Comparison of ENCODE assay signal across 1 cellular context in the genomic region with DNA sequence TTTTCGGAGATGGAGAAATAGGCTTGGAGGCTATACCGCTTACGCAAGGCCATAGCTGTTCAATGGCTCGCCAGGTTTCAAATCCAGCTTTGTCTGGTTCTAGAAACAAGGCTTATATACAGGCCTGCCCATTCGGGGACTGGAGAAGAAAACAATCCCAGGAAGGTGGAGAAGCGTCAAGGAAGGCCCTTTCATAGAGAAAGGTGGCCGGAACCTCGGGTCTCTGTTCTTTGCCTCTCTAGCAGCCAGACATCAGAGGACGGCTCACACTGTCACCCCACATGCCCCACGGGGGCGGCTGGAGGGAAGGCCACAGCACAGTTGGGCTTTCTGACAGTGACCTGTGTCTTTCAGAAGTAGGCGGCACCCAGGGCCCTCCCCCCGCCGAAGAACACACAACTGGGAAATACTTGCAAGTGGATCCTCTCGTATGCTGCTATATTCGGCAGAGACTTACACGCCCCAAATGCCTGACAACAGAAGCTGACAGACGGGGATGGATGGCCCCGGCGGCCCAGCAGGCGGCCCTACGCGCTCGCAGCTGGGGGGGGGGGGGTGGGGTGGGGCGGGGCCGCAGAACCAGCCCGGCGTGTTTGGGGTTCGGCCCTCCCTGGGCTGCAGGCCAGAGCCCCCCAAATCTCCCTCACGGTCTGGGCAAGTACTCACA.
TF ChIP-seq lines count a peak whose summit lies in the region.

No MANE protein-coding gene starts in this region.

TF ChIP-seq in HepG2, 621 proteins besides CTCF, POLR2A, EP300 and RAD21 (continued from another document):
- TF ChIP-seq, protein P1, sequence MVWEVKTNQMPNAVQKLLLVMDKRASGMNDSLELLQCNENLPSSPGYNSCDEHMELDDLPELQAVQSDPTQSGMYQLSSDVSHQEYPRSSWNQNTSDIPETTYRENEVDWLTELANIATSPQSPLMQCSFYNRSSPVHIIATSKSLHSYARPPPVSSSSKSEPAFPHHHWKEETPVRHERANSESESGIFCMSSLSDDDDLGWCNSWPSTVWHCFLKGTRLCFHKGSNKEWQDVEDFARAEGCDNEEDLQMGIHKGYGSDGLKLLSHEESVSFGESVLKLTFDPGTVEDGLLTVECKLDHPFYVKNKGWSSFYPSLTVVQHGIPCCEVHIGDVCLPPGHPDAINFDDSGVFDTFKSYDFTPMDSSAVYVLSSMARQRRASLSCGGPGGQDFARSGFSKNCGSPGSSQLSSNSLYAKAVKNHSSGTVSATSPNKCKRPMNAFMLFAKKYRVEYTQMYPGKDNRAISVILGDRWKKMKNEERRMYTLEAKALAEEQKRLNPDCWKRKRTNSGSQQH (CRISPR knock-in tag; IDR thresholded peaks at IDR 0.05; ENCODE audit: low read depth), result peak; percentile 11; the same call in 1 of the 2 replicates
- TF ChIP-seq ZFX (CRISPR knock-in tag; IDR thresholded peaks at IDR 0.05; ENCODE audit: low read depth) (peak; percentile 7; the same call in 1 of the 2 replicates), ZNF317 (CRISPR knock-in tag; IDR thresholded peaks at IDR 0.05) (0 out of 2 replicates have a peak, but pooled peaks have one; percentile 4), KDM6A (CRISPR knock-in tag; IDR thresholded peaks at IDR 0.05; ENCODE audit: low read depth) (no peak), CEBPG (CRISPR knock-in tag; IDR thresholded peaks at IDR 0.05) (0 out of 2 replicates have a peak, but pooled peaks have one; percentile 36), YY1 (IDR thresholded peaks at IDR 0.05; ENCODE audit: insufficient read depth, insufficient replicate concordance, low read depth, low read length) (no peak), ZFP82 (CRISPR knock-in tag; IDR thresholded peaks at IDR 0.05; ENCODE audit: borderline replicate concordance) (no peak), ZNF232 (CRISPR knock-in tag; IDR thresholded peaks at IDR 0.05; ENCODE audit: borderline replicate concordance) (no peak), FLYWCH1 (CRISPR knock-in tag; IDR thresholded peaks at IDR 0.05) (no peak), SIN3A (IDR thresholded peaks at IDR 0.05; ENCODE audit: borderline replicate concordance, low read depth, low read length) (0 out of 2 replicates have a peak, but pooled peaks have one; percentile 22), ATF7 (IDR thresholded peaks at IDR 0.05) (no peak), ATF7 (CRISPR knock-in tag; IDR thresholded peaks at IDR 0.05) (no peak), ZKSCAN5 (CRISPR knock-in tag; IDR thresholded peaks at IDR 0.05) (no peak), KMT2B (CRISPR knock-in tag; IDR thresholded peaks at IDR 0.05) (no peak; the same call in 1 of the 2 replicates), NFE2L2 (IDR thresholded peaks at IDR 0.05; ENCODE audit: low read length) (no peak), ELF3 (CRISPR knock-in tag; IDR thresholded peaks at IDR 0.05) (no peak), ZNF547 (CRISPR knock-in tag; IDR thresholded peaks at IDR 0.05) (no peak), NFYC (CRISPR knock-in tag; IDR thresholded peaks at IDR 0.05) (no peak), ZNF564 (CRISPR knock-in tag; IDR thresholded peaks at IDR 0.05) (no peak), ZNF331 (CRISPR knock-in tag; IDR thresholded peaks at IDR 0.05) (0 out of 2 replicates have a peak, but pooled peaks have one; percentile 6), SMYD3 (CRISPR knock-in tag; IDR thresholded peaks at IDR 0.05) (no peak), ZNF264 (CRISPR knock-in tag; IDR thresholded peaks at IDR 0.05) (no peak), JDP2 (CRISPR knock-in tag; IDR thresholded peaks at IDR 0.05; ENCODE audit: borderline replicate concordance) (no peak), ZNF605 (CRISPR knock-in tag; IDR thresholded peaks at IDR 0.05) (no peak), KLF6 (CRISPR knock-in tag; IDR thresholded peaks at IDR 0.05) (no peak), FOXP1 (IDR thresholded peaks at IDR 0.05) (no peak), FOXP1 (CRISPR knock-in tag; IDR thresholded peaks at IDR 0.05) (no peak), ZIK1 (CRISPR knock-in tag; IDR thresholded peaks at IDR 0.05; ENCODE audit: borderline replicate concordance, low read depth) (no peak), ATAD3A (CRISPR knock-in tag; IDR thresholded peaks at IDR 0.05) (no peak), SAFB2 (CRISPR knock-in tag; IDR thresholded peaks at IDR 0.05; ENCODE audit: borderline replicate concordance, low read depth) (no peak), ZNF572 (CRISPR knock-in tag; IDR thresholded peaks at IDR 0.05) (no peak), ZNF619 (CRISPR knock-in tag; IDR thresholded peaks at IDR 0.05) (no peak), TAF1 (CRISPR knock-in tag; IDR thresholded peaks at IDR 0.05) (0 out of 2 replicates have a peak, but pooled peaks have one; percentile 19)
- TF ChIP-seq, protein P2, sequence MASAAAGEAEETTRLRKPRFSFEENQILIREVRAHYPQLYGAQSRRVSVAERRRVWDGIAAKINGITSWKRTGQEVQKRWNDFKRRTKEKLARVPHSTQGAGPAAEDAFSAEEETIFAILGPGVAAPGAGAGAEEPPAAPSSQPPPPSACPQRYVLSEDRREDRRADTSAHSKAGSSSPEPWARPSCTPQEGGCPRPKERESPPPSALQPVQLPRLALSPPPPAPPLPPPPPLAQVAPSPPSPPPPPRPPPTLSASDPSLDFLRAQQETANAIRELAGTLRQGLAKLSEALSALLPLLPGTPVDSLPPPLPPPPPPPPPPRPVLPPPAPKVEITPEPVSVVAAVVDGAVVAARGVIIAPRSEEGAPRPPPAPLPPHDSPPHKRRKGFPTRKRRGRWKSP (CRISPR knock-in tag; IDR thresholded peaks at IDR 0.05), result no peak
- TF ChIP-seq, protein P3, sequence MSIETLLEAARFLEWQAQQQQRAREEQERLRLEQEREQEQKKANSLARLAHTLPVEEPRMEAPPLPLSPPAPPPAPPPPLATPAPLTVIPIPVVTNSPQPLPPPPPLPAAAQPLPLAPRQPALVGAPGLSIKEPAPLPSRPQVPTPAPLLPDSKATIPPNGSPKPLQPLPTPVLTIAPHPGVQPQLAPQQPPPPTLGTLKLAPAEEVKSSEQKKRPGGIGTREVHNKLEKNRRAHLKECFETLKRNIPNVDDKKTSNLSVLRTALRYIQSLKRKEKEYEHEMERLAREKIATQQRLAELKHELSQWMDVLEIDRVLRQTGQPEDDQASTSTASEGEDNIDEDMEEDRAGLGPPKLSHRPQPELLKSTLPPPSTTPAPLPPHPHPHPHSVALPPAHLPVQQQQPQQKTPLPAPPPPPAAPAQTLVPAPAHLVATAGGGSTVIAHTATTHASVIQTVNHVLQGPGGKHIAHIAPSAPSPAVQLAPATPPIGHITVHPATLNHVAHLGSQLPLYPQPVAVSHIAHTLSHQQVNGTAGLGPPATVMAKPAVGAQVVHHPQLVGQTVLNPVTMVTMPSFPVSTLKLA (IDR thresholded peaks at IDR 0.05), result no peak
- TF ChIP-seq, protein P4, sequence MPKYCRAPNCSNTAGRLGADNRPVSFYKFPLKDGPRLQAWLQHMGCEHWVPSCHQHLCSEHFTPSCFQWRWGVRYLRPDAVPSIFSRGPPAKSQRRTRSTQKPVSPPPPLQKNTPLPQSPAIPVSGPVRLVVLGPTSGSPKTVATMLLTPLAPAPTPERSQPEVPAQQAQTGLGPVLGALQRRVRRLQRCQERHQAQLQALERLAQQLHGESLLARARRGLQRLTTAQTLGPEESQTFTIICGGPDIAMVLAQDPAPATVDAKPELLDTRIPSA (CRISPR knock-in tag; IDR thresholded peaks at IDR 0.05; ENCODE audit: borderline replicate concordance), result no peak
- TF ChIP-seq, protein P5, sequence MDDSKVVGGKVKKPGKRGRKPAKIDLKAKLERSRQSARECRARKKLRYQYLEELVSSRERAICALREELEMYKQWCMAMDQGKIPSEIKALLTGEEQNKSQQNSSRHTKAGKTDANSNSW (CRISPR knock-in tag; IDR thresholded peaks at IDR 0.05; ENCODE audit: borderline replicate concordance), result no peak
- TF ChIP-seq, protein P6, sequence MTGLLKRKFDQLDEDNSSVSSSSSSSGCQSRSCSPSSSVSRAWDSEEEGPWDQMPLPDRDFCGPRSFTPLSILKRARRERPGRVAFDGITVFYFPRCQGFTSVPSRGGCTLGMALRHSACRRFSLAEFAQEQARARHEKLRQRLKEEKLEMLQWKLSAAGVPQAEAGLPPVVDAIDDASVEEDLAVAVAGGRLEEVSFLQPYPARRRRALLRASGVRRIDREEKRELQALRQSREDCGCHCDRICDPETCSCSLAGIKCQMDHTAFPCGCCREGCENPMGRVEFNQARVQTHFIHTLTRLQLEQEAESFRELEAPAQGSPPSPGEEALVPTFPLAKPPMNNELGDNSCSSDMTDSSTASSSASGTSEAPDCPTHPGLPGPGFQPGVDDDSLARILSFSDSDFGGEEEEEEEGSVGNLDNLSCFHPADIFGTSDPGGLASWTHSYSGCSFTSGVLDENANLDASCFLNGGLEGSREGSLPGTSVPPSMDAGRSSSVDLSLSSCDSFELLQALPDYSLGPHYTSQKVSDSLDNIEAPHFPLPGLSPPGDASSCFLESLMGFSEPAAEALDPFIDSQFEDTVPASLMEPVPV (CRISPR knock-in tag; IDR thresholded peaks at IDR 0.05), result no peak; the same call in 1 of the 2 replicates
- TF ChIP-seq, protein P7, sequence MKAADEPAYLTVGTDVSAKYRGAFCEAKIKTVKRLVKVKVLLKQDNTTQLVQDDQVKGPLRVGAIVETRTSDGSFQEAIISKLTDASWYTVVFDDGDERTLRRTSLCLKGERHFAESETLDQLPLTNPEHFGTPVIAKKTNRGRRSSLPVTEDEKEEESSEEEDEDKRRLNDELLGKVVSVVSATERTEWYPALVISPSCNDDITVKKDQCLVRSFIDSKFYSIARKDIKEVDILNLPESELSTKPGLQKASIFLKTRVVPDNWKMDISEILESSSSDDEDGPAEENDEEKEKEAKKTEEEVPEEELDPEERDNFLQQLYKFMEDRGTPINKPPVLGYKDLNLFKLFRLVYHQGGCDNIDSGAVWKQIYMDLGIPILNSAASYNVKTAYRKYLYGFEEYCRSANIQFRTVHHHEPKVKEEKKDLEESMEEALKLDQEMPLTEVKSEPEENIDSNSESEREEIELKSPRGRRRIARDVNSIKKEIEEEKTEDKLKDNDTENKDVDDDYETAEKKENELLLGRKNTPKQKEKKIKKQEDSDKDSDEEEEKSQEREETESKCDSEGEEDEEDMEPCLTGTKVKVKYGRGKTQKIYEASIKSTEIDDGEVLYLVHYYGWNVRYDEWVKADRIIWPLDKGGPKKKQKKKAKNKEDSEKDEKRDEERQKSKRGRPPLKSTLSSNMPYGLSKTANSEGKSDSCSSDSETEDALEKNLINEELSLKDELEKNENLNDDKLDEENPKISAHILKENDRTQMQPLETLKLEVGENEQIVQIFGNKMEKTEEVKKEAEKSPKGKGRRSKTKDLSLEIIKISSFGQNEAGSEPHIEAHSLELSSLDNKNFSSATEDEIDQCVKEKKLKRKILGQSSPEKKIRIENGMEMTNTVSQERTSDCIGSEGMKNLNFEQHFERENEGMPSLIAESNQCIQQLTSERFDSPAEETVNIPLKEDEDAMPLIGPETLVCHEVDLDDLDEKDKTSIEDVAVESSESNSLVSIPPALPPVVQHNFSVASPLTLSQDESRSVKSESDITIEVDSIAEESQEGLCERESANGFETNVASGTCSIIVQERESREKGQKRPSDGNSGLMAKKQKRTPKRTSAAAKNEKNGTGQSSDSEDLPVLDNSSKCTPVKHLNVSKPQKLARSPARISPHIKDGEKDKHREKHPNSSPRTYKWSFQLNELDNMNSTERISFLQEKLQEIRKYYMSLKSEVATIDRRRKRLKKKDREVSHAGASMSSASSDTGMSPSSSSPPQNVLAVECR (CRISPR knock-in tag; IDR thresholded peaks at IDR 0.05; ENCODE audit: borderline replicate concordance), result 0 out of 2 replicates have a peak, but pooled peaks have one; percentile 5
- TF ChIP-seq, protein P8, sequence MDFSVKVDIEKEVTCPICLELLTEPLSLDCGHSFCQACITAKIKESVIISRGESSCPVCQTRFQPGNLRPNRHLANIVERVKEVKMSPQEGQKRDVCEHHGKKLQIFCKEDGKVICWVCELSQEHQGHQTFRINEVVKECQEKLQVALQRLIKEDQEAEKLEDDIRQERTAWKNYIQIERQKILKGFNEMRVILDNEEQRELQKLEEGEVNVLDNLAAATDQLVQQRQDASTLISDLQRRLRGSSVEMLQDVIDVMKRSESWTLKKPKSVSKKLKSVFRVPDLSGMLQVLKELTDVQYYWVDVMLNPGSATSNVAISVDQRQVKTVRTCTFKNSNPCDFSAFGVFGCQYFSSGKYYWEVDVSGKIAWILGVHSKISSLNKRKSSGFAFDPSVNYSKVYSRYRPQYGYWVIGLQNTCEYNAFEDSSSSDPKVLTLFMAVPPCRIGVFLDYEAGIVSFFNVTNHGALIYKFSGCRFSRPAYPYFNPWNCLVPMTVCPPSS (IDR thresholded peaks at IDR 0.05), result no peak
TF ChIP-seq in HepG2: peak in this region for 27.
